ENCODE assay signal across 15 cellular contexts in the genomic region with DNA sequence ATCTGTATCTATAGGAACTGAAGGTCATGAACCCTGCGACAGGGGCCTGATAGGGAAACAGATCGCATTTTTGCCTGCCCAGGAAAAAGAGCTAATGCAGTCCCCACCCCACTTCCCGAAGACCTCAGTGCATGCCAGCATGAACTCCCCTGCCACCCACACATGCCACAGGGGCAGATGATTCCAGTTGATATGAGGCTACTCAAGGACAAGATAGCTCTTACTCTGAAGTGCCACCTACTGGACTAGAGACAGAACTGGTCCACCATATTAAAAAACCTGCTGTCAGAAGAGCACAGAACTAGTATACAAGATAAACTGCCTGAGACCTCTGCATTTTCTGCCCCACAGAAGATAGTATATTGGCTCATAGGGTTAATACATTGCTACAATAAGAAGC.
DNase-seq lines count a peak whose midpoint lies in the region; ATAC-seq and TF ChIP-seq lines count a peak whose summit lies in the region.
"Had no signal": no experiment of that assay in that cellular context is flagged by ENCODE, and none has a peak within 500 bp of the region (broad histone marks: within the 10 kb centered on the region; RNA-seq: fewer than 3 reads in every experiment).

No MANE protein-coding gene starts in this region.

- H3K9me2 ChIP-seq in Karpas-422 (replicated peaks; ENCODE audit: insufficient read depth, low read length), result no peaks in the 10 kb centered on the region

- no peaks in the 10 kb centered on the region for H3K27me3 Mint-ChIP-seq in activated T-helper 1 cell treated with anti-CD3 and anti-CD28 coated beads, Interleukin-12 subunit alpha, Interleukin-12 subunit beta, Interleukin-2, Interleukin-4 antibody, amounts not matched to agents 30 ng/mL and 10 ng/mL and 1 ng/mL, durations not matched to agents 14 hours and 24 hours and 36 hours (ENCODE audit: insufficient read depth)
- H3K27me3 Mint-ChIP-seq: activated CD4-positive, alpha-beta T cell treated with anti-CD3 and anti-CD28 coated beads, Interleukin-2, amount 10 ng/mL, durations not matched to agents 7 days and 5 days had no signal

- H3K9me3 ChIP-seq in A673 (ENCODE audit: low read depth, low read length, poor library complexity, severe bottlenecking), result no peaks in the 10 kb centered on the region
- no peaks in the 10 kb centered on the region; the same call in 1 of the 2 replicates for H3K9me3 ChIP-seq in Karpas-422 (ENCODE audit: low read length)
- H3K9me3 ChIP-seq: vagina had no signal

- H3K27ac Mint-ChIP-seq in activated T-helper 1 cell treated with anti-CD3 and anti-CD28 coated beads, Interleukin-12 subunit alpha, Interleukin-12 subunit beta, Interleukin-2, Interleukin-4 antibody, amounts not matched to agents 30 ng/mL and 10 ng/mL and 1 ng/mL, durations not matched to agents 14 hours and 24 hours and 36 hours, result no peak overlapping the region
- H3K27ac Mint-ChIP-seq: activated CD4-positive, alpha-beta T cell treated with anti-CD3 and anti-CD28 coated beads, Interleukin-2, amount 10 ng/mL, durations not matched to agents 7 days and 5 days; activated naive CD4-positive, alpha-beta T cell treated with anti-CD3 and anti-CD28 coated beads, Interleukin-2, amount 50 U/mL, for 72 hours had no signal

- no TSS peak for BruUV-seq in A673 (replicated peaks; lab: Mats Ljungman, UMichigan)

- no peak overlapping the region for H2AFZ ChIP-seq in Karpas-422 (ENCODE audit: low read length)

- CTCF ChIA-PET in A673 (lab: Charles Lee), result no interaction called here

- no peak overlapping the region for H3K4me3 Mint-ChIP-seq in activated T-helper 1 cell treated with anti-CD3 and anti-CD28 coated beads, Interleukin-12 subunit alpha, Interleukin-12 subunit beta, Interleukin-2, Interleukin-4 antibody, amounts not matched to agents 30 ng/mL and 10 ng/mL and 1 ng/mL, durations not matched to agents 14 hours and 24 hours and 36 hours
- H3K4me3 Mint-ChIP-seq: activated CD4-positive, alpha-beta T cell treated with anti-CD3 and anti-CD28 coated beads, Interleukin-2, amount 10 ng/mL, durations not matched to agents 7 days and 5 days had no signal

- H3K27ac ChIP-seq in A673 (ENCODE audit: low read depth, low read length, poor library complexity, severe bottlenecking) (no peak overlapping the region), Karpas-422 (ENCODE audit: low read length) (no peak overlapping the region)
- H3K27ac ChIP-seq: coronary artery, right atrium auricular region, vagina had no signal

- TF ChIP-seq CTCF in A673 (conservative IDR thresholded peaks at IDR 0.05; ENCODE audit: low read depth, low read length), result no peak; the same call in 1 of the 2 replicates
- TF ChIP-seq CTCF in GM12874 (IDR thresholded peaks at IDR 0.05; ENCODE audit: insufficient read depth, low read depth, low read length), result peak; percentile 49; the same call in 1 of the 2 replicates

- POLR2A ChIA-PET in A673 (lab: Charles Lee; ENCODE audit: low non-redundant PET), result no interaction called here

- ATAC-seq in GM21737 (IDR thresholded peaks at IDR 0.05; ENCODE audit: unreplicated experiment), result no peak
- ATAC-seq: activated naive CD4-positive, alpha-beta T cell treated with anti-CD3 and anti-CD28 coated beads, Interleukin-2, amount 50 U/mL, for 72 hours had no signal

- no peaks in the 10 kb centered on the region for H3K27me3 ChIP-seq in A673 (replicated peaks; ENCODE audit: insufficient read depth, low read depth, low read length, poor library complexity)
- no peaks in the 10 kb centered on the region for H3K27me3 ChIP-seq in Karpas-422 (ENCODE audit: low read length)
- H3K27me3 ChIP-seq: right atrium auricular region, vagina had no signal

- intact Hi-C loops in A673 (cut with micrococcal nuclease; ENCODE audit: unreplicated experiment), result no loop called here
- intact Hi-C loops in activated T-helper 1 cell treated with anti-CD3 and anti-CD28 coated beads, Interleukin-12 subunit alpha, Interleukin-12 subunit beta, Interleukin-2, Interleukin-4 antibody, amounts not matched to agents 30 ng/mL and 10 ng/mL and 1 ng/mL, durations not matched to agents 14 hours and 24 hours and 36 hours (cut with micrococcal nuclease), result no loop called here

- peaks cover 7% of the 10 kb centered on the region for H3K9me3 Mint-ChIP-seq in activated T-helper 1 cell treated with anti-CD3 and anti-CD28 coated beads, Interleukin-12 subunit alpha, Interleukin-12 subunit beta, Interleukin-2, Interleukin-4 antibody, amounts not matched to agents 30 ng/mL and 10 ng/mL and 1 ng/mL, durations not matched to agents 14 hours and 24 hours and 36 hours
- H3K9me3 Mint-ChIP-seq: activated CD4-positive, alpha-beta T cell treated with anti-CD3 and anti-CD28 coated beads, Interleukin-2, amount 10 ng/mL, durations not matched to agents 7 days and 5 days had no signal

- no peaks in the 10 kb centered on the region for H3K79me2 ChIP-seq in Karpas-422 (ENCODE audit: low read length)

- H4K20me1 ChIP-seq in Karpas-422 (ENCODE audit: insufficient read depth, low read depth, low read length), result no peaks in the 10 kb centered on the region

- H3K36me3 Mint-ChIP-seq in activated T-helper 1 cell treated with anti-CD3 and anti-CD28 coated beads, Interleukin-12 subunit alpha, Interleukin-12 subunit beta, Interleukin-2, Interleukin-4 antibody, amounts not matched to agents 30 ng/mL and 10 ng/mL and 1 ng/mL, durations not matched to agents 14 hours and 24 hours and 36 hours (ENCODE audit: low read depth), result no peaks in the 10 kb centered on the region
- H3K36me3 Mint-ChIP-seq: activated naive CD4-positive, alpha-beta T cell treated with anti-CD3 and anti-CD28 coated beads, Interleukin-2, amount 50 U/mL, for 72 hours had no signal

- H3K4me1 ChIP-seq in A673 (ENCODE audit: insufficient read depth, low read length, poor library complexity, severe bottlenecking), result no peaks in the 10 kb centered on the region
- no peaks in the 10 kb centered on the region for H3K4me1 ChIP-seq in Karpas-422 (ENCODE audit: low read length)
- H3K4me1 ChIP-seq: right atrium auricular region, vagina had no signal

- H3K4me3 ChIP-seq in A673 (ENCODE audit: low read depth, low read length, poor library complexity, severe bottlenecking) (no peak overlapping the region), Karpas-422 (ENCODE audit: low read length) (no peak overlapping the region)
- H3K4me3 ChIP-seq: coronary artery, right atrium auricular region, vagina had no signal

- H3K36me3 ChIP-seq in A673 (ENCODE audit: insufficient read depth, low read length, poor library complexity, severe bottlenecking) (no peaks in the 10 kb centered on the region), Karpas-422 (ENCODE audit: insufficient read depth, low read length) (no peaks in the 10 kb centered on the region)
- H3K36me3 ChIP-seq: right atrium auricular region, vagina had no signal

- no peak overlapping the region for H3K4me2 ChIP-seq in Karpas-422 (ENCODE audit: low read depth, low read length, poor library complexity, severe bottlenecking)

- H3K9ac ChIP-seq in Karpas-422 (ENCODE audit: low read length), result no peak overlapping the region

- DNase-seq in A673 (ENCODE audit: low spot score), result peak; percentile 11
- DNase-seq in Karpas-422, result peak; percentile 47
- peak; percentile 17 for DNase-seq in amniotic epithelial cell (ENCODE audit: low read depth)
- no peak for DNase-seq in Ammon's horn (ENCODE audit: low spot score)
- DNase-seq in activated T-helper 1 cell treated with anti-CD3 and anti-CD28 coated beads, Interleukin-12 subunit alpha, Interleukin-12 subunit beta, Interleukin-2, Interleukin-4 antibody, amounts not matched to agents 30 ng/mL and 10 ng/mL and 1 ng/mL, durations not matched to agents 14 hours and 24 hours and 36 hours (ENCODE audit: low spot score), result no peak
- DNase-seq in NOMO-1 treated with dmso at 0.1 percent for 144 hours (lab: John Stamatoyannopoulos, UW; ENCODE audit: unreplicated experiment), result no peak
- DNase-seq: activated CD4-positive, alpha-beta T cell treated with anti-CD3 and anti-CD28 coated beads, Interleukin-2, amount 10 ng/mL, durations not matched to agents 7 days and 5 days; C1 segment of cervical spinal cord; Right ventricle myocardium superior had no signal

- no peaks in the 10 kb centered on the region for H3K4me1 Mint-ChIP-seq in activated T-helper 1 cell treated with anti-CD3 and anti-CD28 coated beads, Interleukin-12 subunit alpha, Interleukin-12 subunit beta, Interleukin-2, Interleukin-4 antibody, amounts not matched to agents 30 ng/mL and 10 ng/mL and 1 ng/mL, durations not matched to agents 14 hours and 24 hours and 36 hours (ENCODE audit: low read depth)
- H3K4me1 Mint-ChIP-seq: activated CD4-positive, alpha-beta T cell treated with anti-CD3 and anti-CD28 coated beads, Interleukin-2, amount 10 ng/mL, durations not matched to agents 7 days and 5 days had no signal

Comparison
In these comparisons a context has a peak if more than half of its experiments do, and no peak if none do; other contexts are left out.
1. DNase-seq: peak in A673 (single experiment), Karpas-422 (single experiment) and amniotic epithelial cell (single experiment); none in Ammon's horn (single experiment), activated T-helper 1 cell treated with anti-CD3 and anti-CD28 coated beads, Interleukin-12 subunit alpha, Interleukin-12 subunit beta, Interleukin-2, Interleukin-4 antibody, amounts not matched to agents 30 ng/mL and 10 ng/mL and 1 ng/mL, durations not matched to agents 14 hours and 24 hours and 36 hours (single experiment) and NOMO-1 treated with dmso at 0.1 percent for 144 hours (single experiment).